Comparison of ENCODE assay signal across 28 cellular contexts in the genomic region with DNA sequence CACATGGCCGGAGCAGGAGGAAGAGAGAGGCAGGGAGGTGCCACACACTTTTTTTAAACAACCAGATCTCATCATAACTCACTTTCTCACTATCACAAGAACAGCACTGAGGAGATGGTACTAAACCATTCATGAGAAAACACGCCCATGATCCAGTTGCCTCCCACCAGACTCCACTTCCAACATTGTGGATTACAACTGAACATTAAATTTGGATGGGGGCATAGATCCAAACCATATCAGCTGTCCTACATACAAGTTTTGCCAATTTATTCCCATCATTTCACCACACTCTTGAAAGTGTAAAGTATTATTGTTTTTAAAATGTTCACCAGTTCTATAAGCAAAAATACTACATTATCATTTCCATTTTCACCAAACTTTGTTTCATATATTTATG. TPM values are rescaled to one million over a fixed set of nuclear protein-coding genes. Genes with fewer than 3 reads are reported as not detected.
DNase-seq lines count a peak whose midpoint lies in the region; ATAC-seq and TF ChIP-seq lines count a peak whose summit lies in the region.
"Had no signal": no experiment of that assay in that cellular context is flagged by ENCODE, and none has a peak within 500 bp of the region (broad histone marks: within the 10 kb centered on the region; RNA-seq: fewer than 3 reads in every experiment).

No MANE protein-coding gene starts in this region.

- no peaks in the 10 kb centered on the region for H3K27me3 Mint-ChIP-seq in activated CD8-positive, alpha-beta T cell treated with anti-CD3 and anti-CD28 coated beads for 36 hours

- peaks cover 26% of the 10 kb centered on the region for H3K4me1 ChIP-seq in SJCRH30
- H3K4me1 ChIP-seq in psoas muscle = peaks cover 10% of the 10 kb centered on the region
- H3K4me1 ChIP-seq in skeletal muscle satellite cell (ENCODE audit: control insufficient read depth, insufficient read depth, low read length) = peaks cover 21% of the 10 kb centered on the region
- H3K4me1 ChIP-seq in adrenal gland (replicated peaks in 1 of 2) = no peaks in the 10 kb centered on the region
- H3K4me1 ChIP-seq: BE2C, BLaER1 had no signal

- H3K4me1 Mint-ChIP-seq in activated CD8-positive, alpha-beta T cell treated with anti-CD3 and anti-CD28 coated beads for 36 hours (ENCODE audit: low read depth) = no peaks in the 10 kb centered on the region
- H3K4me1 Mint-ChIP-seq: CD14-positive monocyte; CD4-positive, alpha-beta memory T cell; CD4-positive, CD25-positive, alpha-beta regulatory T cell; CD8-positive, alpha-beta memory T cell had no signal

- CTCF ChIA-PET in activated CD8-positive, alpha-beta T cell treated with anti-CD3 and anti-CD28 coated beads for 36 hours (lab: Charles Lee) = interaction anchor here (1.2 kb wide), 1 partner anchor 9 kb away, joined by 3 read pairs; no protein-coding TSS in a partner anchor

- no peak overlapping the region for H3K4me2 ChIP-seq in skeletal muscle satellite cell (ENCODE audit: low read length)
- H3K4me2 ChIP-seq: BLaER1 had no signal

- intact Hi-C loops in psoas muscle (cut with DNase I) (no loop called here), adrenal gland (cut with DNase I) (no loop called here)
- intact Hi-C loops in activated CD8-positive, alpha-beta T cell treated with anti-CD3 and anti-CD28 coated beads for 36 hours (cut with micrococcal nuclease) = no loop called here

- peaks cover 4% of the 10 kb centered on the region for H3K9me3 Mint-ChIP-seq in activated CD8-positive, alpha-beta T cell treated with anti-CD3 and anti-CD28 coated beads for 36 hours

- H3K36me3 Mint-ChIP-seq in activated CD8-positive, alpha-beta T cell treated with anti-CD3 and anti-CD28 coated beads for 36 hours (ENCODE audit: low read depth) = no peaks in the 10 kb centered on the region
- H3K36me3 Mint-ChIP-seq: CD14-positive monocyte; CD4-positive, alpha-beta memory T cell; CD4-positive, CD25-positive, alpha-beta regulatory T cell had no signal

- WGBS in psoas muscle, 3 donors = 86% methylated on average over 2 of the region's 2 CpGs
- WGBS in adrenal gland, 4 donors = 59 to 81% (median 77%) methylated on average over 2 of the region's 2 CpGs

- no peak for ATAC-seq in psoas muscle
- ATAC-seq in activated CD8-positive, alpha-beta T cell treated with anti-CD3 and anti-CD28 coated beads for 36 hours = no peak

- H3K9ac ChIP-seq in skeletal muscle satellite cell (ENCODE audit: low read depth, low read length) = peak overlapping the region; percentile 9
- H3K9ac ChIP-seq: BLaER1 had no signal

- no peaks in the 10 kb centered on the region for H3K36me3 ChIP-seq in SJCRH30
- H3K36me3 ChIP-seq in psoas muscle (ENCODE audit: insufficient read depth in 1 of 2, low read depth in 1 of 2) = no peaks in the 10 kb centered on the region
- no peaks in the 10 kb centered on the region for H3K36me3 ChIP-seq in skeletal muscle satellite cell (ENCODE audit: insufficient read depth, low read length)
- no peaks in the 10 kb centered on the region for H3K36me3 ChIP-seq in adrenal gland (replicated peaks in 1 of 2)
- H3K36me3 ChIP-seq: BE2C, BLaER1 had no signal

- H3K4me3 ChIP-seq in SJCRH30 (no peak overlapping the region), psoas muscle (no peak overlapping the region), skeletal muscle satellite cell (ENCODE audit: low read length) (no peak overlapping the region), adrenal gland (no peak overlapping the region)
- H3K4me3 ChIP-seq: BLaER1 had no signal

- H3K4me3 Mint-ChIP-seq in activated CD8-positive, alpha-beta T cell treated with anti-CD3 and anti-CD28 coated beads for 36 hours = no peak overlapping the region
- H3K4me3 Mint-ChIP-seq: CD14-positive monocyte; CD4-positive, alpha-beta memory T cell; CD4-positive, CD25-positive, alpha-beta regulatory T cell; CD8-positive, alpha-beta memory T cell had no signal

- peak overlapping the region; percentile 87 for H3K27ac ChIP-seq in SJCRH30
- H3K27ac ChIP-seq in psoas muscle = peak overlapping the region; percentile 61
- H3K27ac ChIP-seq in adrenal gland = no peak overlapping the region
- H3K27ac ChIP-seq: BLaER1 had no signal

- DNase-seq in SJCRH30 = no peak
- DNase-seq in myocyte (ENCODE audit: low read depth) = peak; percentile 76
- no peak for DNase-seq in psoas muscle
- no peak for DNase-seq in adrenal gland
- DNase-seq in GM03348 (ENCODE audit: low spot score) = no peak
- DNase-seq in activated CD8-positive, alpha-beta T cell treated with anti-CD3 and anti-CD28 coated beads for 36 hours = no peak
- DNase-seq in dermis blood vessel endothelial cell = no peak
- DNase-seq: 8988T; ACHN; BE2C; C1 segment of cervical spinal cord; CD4-positive, alpha-beta memory T cell; CD4-positive, CD25-positive, alpha-beta regulatory T cell; CD8-positive, alpha-beta memory T cell; COR-L47; DMS 273 treated with DMSO at 0.1 percent for 48 hours; DMS153; DMS53; DMS79; DND-41; GDM1 had no signal

- TF ChIP-seq CTCF in psoas muscle (IDR thresholded peaks at IDR 0.05) = no peak
- no peak for TF ChIP-seq CTCF in adrenal gland (IDR thresholded peaks at IDR 0.05)
- TF ChIP-seq CTCF in activated CD8-positive, alpha-beta T cell treated with anti-CD3 and anti-CD28 coated beads for 36 hours (IDR thresholded peaks at IDR 0.05) = no peak

- TF ChIP-seq POLR2A in adrenal gland (IDR thresholded peaks at IDR 0.05) = no peak

- H3K27me3 ChIP-seq in SJCRH30 (no peaks in the 10 kb centered on the region), psoas muscle (ENCODE audit: insufficient read depth in 3 of 3, low read length in 2 of 3) (no peaks in the 10 kb centered on the region), skeletal muscle satellite cell (ENCODE audit: control insufficient read depth, insufficient read depth, low read length) (no peaks in the 10 kb centered on the region), adrenal gland (no peaks in the 10 kb centered on the region)
- H3K27me3 ChIP-seq: BE2C, BLaER1 had no signal

- H3K9me3 ChIP-seq in SJCRH30 (replicated peaks) = no peaks in the 10 kb centered on the region
- H3K9me3 ChIP-seq in psoas muscle = no peaks in the 10 kb centered on the region
- no peaks in the 10 kb centered on the region for H3K9me3 ChIP-seq in skeletal muscle satellite cell (replicated peaks; ENCODE audit: low read length)
- no peaks in the 10 kb centered on the region for H3K9me3 ChIP-seq in adrenal gland (replicated peaks in 1 of 3)
- H3K9me3 ChIP-seq: BE2C, BLaER1 had no signal

- H3K27ac Mint-ChIP-seq in activated CD8-positive, alpha-beta T cell treated with anti-CD3 and anti-CD28 coated beads for 36 hours = no peak overlapping the region
- H3K27ac Mint-ChIP-seq: CD14-positive monocyte; CD4-positive, alpha-beta memory T cell; CD4-positive, CD25-positive, alpha-beta regulatory T cell; CD8-positive, alpha-beta memory T cell had no signal

- POLR2A ChIA-PET in activated CD8-positive, alpha-beta T cell treated with anti-CD3 and anti-CD28 coated beads for 36 hours (lab: Charles Lee) = no interaction called here

RNA-seq across cellular contexts. Expression of gene VGLL2, which starts 33.9 kb away (rescaled TPM):
- total RNA-seq in SJCRH30 (2014; rRNA removed; shearing (Covaris generic)) = 5.7 and 7.0 TPM in 2 replicates
- total RNA-seq in myocyte = 5.7 and 24.4 TPM in 2 replicates
- 17.3 TPM for polyA plus RNA-seq in myocyte (2012)
- total RNA-seq in psoas muscle = 100 to 1,000 TPM in 1 of 4 donors, 10 to 100 TPM in 3; 60.2 to 108 (median 83.4) TPM
- 10 to 100 TPM; 13.1 to 88.1 (median 27.4) TPM for polyA plus RNA-seq in psoas muscle
- total RNA-seq in skeletal muscle satellite cell (2012; rRNA removed) = under 0.01 and 0.87 TPM in 2 replicates
- not detected for total RNA-seq in adrenal gland
- polyA plus RNA-seq in adrenal gland = not detected
- not detected for total RNA-seq in activated CD8-positive, alpha-beta T cell treated with anti-CD3 and anti-CD28 coated beads for 36 hours
- not detected in 2 replicates for total RNA-seq in dermis blood vessel endothelial cell
- total RNA-seq: A673; CD4-positive, alpha-beta memory T cell; CD4-positive, CD25-positive, alpha-beta regulatory T cell; CD8-positive, alpha-beta memory T cell; Daoy; G401 had no signal
- polyA plus RNA-seq: AG04450; CD14-positive monocyte; CD4-positive, alpha-beta memory T cell; CD4-positive, CD25-positive, alpha-beta regulatory T cell; CD8-positive, alpha-beta memory T cell had no signal

Comparison
In these comparisons a context has a peak if more than half of its experiments do, and no peak if none do; other contexts are left out.
1. H3K27ac ChIP-seq: peak in SJCRH30 (single experiment) and psoas muscle (single experiment); none in adrenal gland (0 of 5).